Comparison of ENCODE assay signal across 8 cellular contexts in the genomic region with DNA sequence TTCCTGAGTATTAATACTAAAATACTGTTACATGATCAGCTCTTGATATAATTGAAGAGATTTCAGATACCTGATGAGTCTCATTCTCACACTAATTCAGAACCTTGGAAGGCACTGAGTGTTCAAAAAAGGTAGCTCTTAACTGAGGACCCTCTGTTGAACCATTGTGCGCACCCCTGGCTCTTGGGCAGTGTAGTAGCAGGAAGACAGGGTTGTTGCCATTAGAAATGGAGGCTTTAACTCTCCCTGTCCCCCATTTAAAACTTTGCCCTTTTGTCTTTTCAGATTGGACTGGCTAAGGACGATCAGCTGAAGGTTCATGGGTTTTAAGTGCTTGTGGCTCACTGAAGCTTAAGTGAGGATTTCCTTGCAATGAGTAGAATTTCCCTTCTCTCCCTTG. TPM values are rescaled to one million over a fixed set of nuclear protein-coding genes. Genes with fewer than 3 reads are reported as not detected.
DNase-seq lines count a peak whose midpoint lies in the region; ATAC-seq lines count a peak whose summit lies in the region.
"Had no signal": no experiment of that assay in that cellular context is flagged by ENCODE, and none has a peak within 500 bp of the region (broad histone marks: within the 10 kb centered on the region; RNA-seq: fewer than 3 reads in every experiment).

No MANE protein-coding gene starts in this region.

- no peak for DNase-seq in stimulated activated naive B cell treated with anti-CD40 and anti-IgM and Interleukin-4, amounts not matched to agents 10 μg/mL and 1 μg/mL and 100 μg/mL, for 72 hours
- DNase-seq in COLO668 (lab: John Stamatoyannopoulos, UW; ENCODE audit: unreplicated experiment) (no peak), RPMI8226 (no peak)
- DNase-seq: NCI-H446 treated with DMSO at 0.1 percent for 48 hours had no signal

- H3K4me1 Mint-ChIP-seq in activated T-helper 17 cell treated with anti-CD3 and anti-CD28 coated beads, Interleukin-2, amount 50 U/mL, for 72 hours = peaks cover 19% of the 10 kb centered on the region
- H3K4me1 Mint-ChIP-seq in stimulated activated naive B cell treated with anti-CD40 and anti-IgM and Interleukin-4, amounts not matched to agents 10 μg/mL and 1 μg/mL and 100 μg/mL, for 72 hours = peaks cover 22 to 45% of the 10 kb centered on the region in 2 donors

- peaks cover 46% of the 10 kb centered on the region for H3K36me3 ChIP-seq in HUES64 (ENCODE audit: insufficient read depth, low read length)

- ATAC-seq in activated T-helper 17 cell treated with anti-CD3 and anti-CD28 coated beads, Interleukin-2, amount 50 U/mL, for 72 hours (replicated peaks) = no peak
- ATAC-seq in stimulated activated naive B cell treated with anti-CD40 and anti-IgM and Interleukin-4, amounts not matched to agents 10 μg/mL and 1 μg/mL and 100 μg/mL, for 72 hours (replicated peaks) = no peak
- no peak for ATAC-seq in GM18868 (IDR thresholded peaks at IDR 0.05; ENCODE audit: unreplicated experiment)

- H3K4me3 Mint-ChIP-seq in activated T-helper 17 cell treated with anti-CD3 and anti-CD28 coated beads, Interleukin-2, amount 50 U/mL, for 72 hours = peak overlapping the region; percentile 84
- H3K4me3 Mint-ChIP-seq in stimulated activated naive B cell treated with anti-CD40 and anti-IgM and Interleukin-4, amounts not matched to agents 10 μg/mL and 1 μg/mL and 100 μg/mL, for 72 hours = peak overlapping the region; percentile 95 to 99

- peaks cover 7% of the 10 kb centered on the region; the same call in 1 of the 2 replicates for H3K4me1 ChIP-seq in HUES64 (ENCODE audit: insufficient read depth, low read length)

- H3K9ac ChIP-seq in HUES64 (ENCODE audit: low read depth, low read length) = peak overlapping the region; percentile 97; the same call in 1 of the 2 replicates

- no peaks in the 10 kb centered on the region for H3K9me3 ChIP-seq in HUES64 (ENCODE audit: insufficient read depth, low read depth, low read length)

- no peaks in the 10 kb centered on the region for H3K27me3 Mint-ChIP-seq in activated T-helper 17 cell treated with anti-CD3 and anti-CD28 coated beads, Interleukin-2, amount 50 U/mL, for 72 hours
- no peaks in the 10 kb centered on the region for H3K27me3 Mint-ChIP-seq in stimulated activated naive B cell treated with anti-CD40 and anti-IgM and Interleukin-4, amounts not matched to agents 10 μg/mL and 1 μg/mL and 100 μg/mL, for 72 hours

- H3K27ac ChIP-seq in HUES64 (ENCODE audit: low read depth, low read length) = peak overlapping the region; percentile 95; the same call in 1 of the 2 replicates

- no peaks in the 10 kb centered on the region for H3K27me3 ChIP-seq in HUES64 (ENCODE audit: insufficient read depth, low read length)

- H3K36me3 Mint-ChIP-seq in activated T-helper 17 cell treated with anti-CD3 and anti-CD28 coated beads, Interleukin-2, amount 50 U/mL, for 72 hours (ENCODE audit: low read depth) = peaks cover 69% of the 10 kb centered on the region
- H3K36me3 Mint-ChIP-seq in stimulated activated naive B cell treated with anti-CD40 and anti-IgM and Interleukin-4, amounts not matched to agents 10 μg/mL and 1 μg/mL and 100 μg/mL, for 72 hours = peaks cover 39 to 60% of the 10 kb centered on the region in 2 donors

- WGBS in HUES64 = 98% methylated on average over 2 of the region's 2 CpGs

- H3K4me3 ChIP-seq in HUES64 (ENCODE audit: low read length) (peak overlapping the region; percentile 77), iPS-11a (ENCODE audit: low read depth, low read length) (peak overlapping the region; percentile 91)

- no peaks in the 10 kb centered on the region for H3K9me3 Mint-ChIP-seq in activated T-helper 17 cell treated with anti-CD3 and anti-CD28 coated beads, Interleukin-2, amount 50 U/mL, for 72 hours
- no peaks in the 10 kb centered on the region for H3K9me3 Mint-ChIP-seq in stimulated activated naive B cell treated with anti-CD40 and anti-IgM and Interleukin-4, amounts not matched to agents 10 μg/mL and 1 μg/mL and 100 μg/mL, for 72 hours

- H3K27ac Mint-ChIP-seq in activated T-helper 17 cell treated with anti-CD3 and anti-CD28 coated beads, Interleukin-2, amount 50 U/mL, for 72 hours = peak overlapping the region; percentile 99
- H3K27ac Mint-ChIP-seq in stimulated activated naive B cell treated with anti-CD40 and anti-IgM and Interleukin-4, amounts not matched to agents 10 μg/mL and 1 μg/mL and 100 μg/mL, for 72 hours = peak overlapping the region; percentile 100

RNA-seq across cellular contexts. Expression of a gene that starts 1.8 kb away (rescaled TPM):
- polyA plus RNA-seq in HUES64 (2013, experiment 1 of 2) = 462 TPM
- polyA plus RNA-seq in HUES64 (2013, experiment 2 of 2) = 461 TPM
- 100 to 1,000 TPM; 925 to 935 TPM for total RNA-seq in activated T-helper 17 cell treated with anti-CD3 and anti-CD28 coated beads, Interleukin-2, amount 50 U/mL, for 72 hours

RNA-seq across cellular contexts. Expression of a gene that starts 21.6 kb away (rescaled TPM):
- not detected for polyA plus RNA-seq in HUES64 (2013, experiment 1 of 2)
- polyA plus RNA-seq in HUES64 (2013, experiment 2 of 2) = not detected
- total RNA-seq in activated T-helper 17 cell treated with anti-CD3 and anti-CD28 coated beads, Interleukin-2, amount 50 U/mL, for 72 hours = not detected

RNA-seq across cellular contexts. Expression of a gene that starts 43.9 kb away (rescaled TPM):
- 0.60 TPM for polyA plus RNA-seq in HUES64 (2013, experiment 1 of 2)
- polyA plus RNA-seq in HUES64 (2013, experiment 2 of 2) = 0.95 TPM
- under 1 TPM; 0.13 to 0.15 TPM for total RNA-seq in activated T-helper 17 cell treated with anti-CD3 and anti-CD28 coated beads, Interleukin-2, amount 50 U/mL, for 72 hours
